6 cellular contexts compared by ENCODE assay signal in genomic region chr16:2778692-2778958, GRCh38. TPM values are rescaled to one million over a fixed set of nuclear protein-coding genes. Genes with fewer than 3 reads are reported as not detected.
DNase-seq lines count a peak whose midpoint lies in the region; ATAC-seq and FAIRE-seq lines count a peak whose summit lies in the region.
"Had no signal": no experiment of that assay in that cellular context is flagged by ENCODE, and none has a peak within 500 bp of the region (broad histone marks: within the 10 kb centered on the region; RNA-seq: fewer than 3 reads in every experiment).

No MANE protein-coding gene starts in this region.

- peak overlapping the region; percentile 90 for H3K4me3 Mint-ChIP-seq in stimulated activated effector memory CD8-positive, alpha-beta T cell treated with anti-CD3 and anti-CD28 coated beads, Interleukin-12 subunit alpha, Interleukin-12 subunit beta, amount 100 ng/mL, for 72 hours

- H3K4me1 ChIP-seq in NT2/D1 (ENCODE audit: insufficient read depth, insufficient read length) (peaks cover 18% of the 10 kb centered on the region), ectodermal cell (ENCODE audit: control insufficient read depth, insufficient read depth, low read length) (no peaks in the 10 kb centered on the region)

- DNase-seq in NT2/D1 (ENCODE audit: low read depth, low spot score) = no peak
- DNase-seq in stimulated activated effector memory CD8-positive, alpha-beta T cell treated with anti-CD3 and anti-CD28 coated beads, Interleukin-12 subunit alpha, Interleukin-12 subunit beta, amount 100 ng/mL, for 72 hours (ENCODE audit: low spot score in 2 of 2) = no peak
- DNase-seq in urothelium cell line (ENCODE audit: low spot score) = no peak

- peak overlapping the region; percentile 100 for H3K9ac ChIP-seq in NT2/D1 (ENCODE audit: insufficient read length, low read depth)

- H3K27ac ChIP-seq in ectodermal cell (ENCODE audit: insufficient read depth, low read depth, low read length, poor library complexity, severe bottlenecking) = no peak overlapping the region

- H3K27me3 ChIP-seq in NT2/D1 (ENCODE audit: insufficient read depth, insufficient read length) (no peaks in the 10 kb centered on the region), ectodermal cell (ENCODE audit: control insufficient read depth, insufficient read depth, low read length, poor library complexity, severe bottlenecking) (no peaks in the 10 kb centered on the region)

- H3K9me3 Mint-ChIP-seq in stimulated activated effector memory CD8-positive, alpha-beta T cell treated with anti-CD3 and anti-CD28 coated beads, Interleukin-12 subunit alpha, Interleukin-12 subunit beta, amount 100 ng/mL, for 72 hours = no peaks in the 10 kb centered on the region

- peak overlapping the region; percentile 98 for H3K27ac Mint-ChIP-seq in stimulated activated effector memory CD8-positive, alpha-beta T cell treated with anti-CD3 and anti-CD28 coated beads, Interleukin-12 subunit alpha, Interleukin-12 subunit beta, amount 100 ng/mL, for 72 hours

- peaks cover 33% of the 10 kb centered on the region for H3K36me3 Mint-ChIP-seq in stimulated activated effector memory CD8-positive, alpha-beta T cell treated with anti-CD3 and anti-CD28 coated beads, Interleukin-12 subunit alpha, Interleukin-12 subunit beta, amount 100 ng/mL, for 72 hours

- H3K36me3 ChIP-seq in NT2/D1 (ENCODE audit: insufficient read depth, insufficient read length, low read length) (peaks cover 25% of the 10 kb centered on the region), ectodermal cell (ENCODE audit: control insufficient read depth, insufficient read depth, low read length) (no peaks in the 10 kb centered on the region)

- peaks cover 35% of the 10 kb centered on the region for H3K4me1 Mint-ChIP-seq in stimulated activated effector memory CD8-positive, alpha-beta T cell treated with anti-CD3 and anti-CD28 coated beads, Interleukin-12 subunit alpha, Interleukin-12 subunit beta, amount 100 ng/mL, for 72 hours

- WGBS in ectodermal cell, 2 experiments = 96 to 97% methylated on average over 12 of the region's 12 CpGs

- H3K9me3 ChIP-seq in NT2/D1 (ENCODE audit: insufficient read depth, low read length) = no peaks in the 10 kb centered on the region
- H3K9me3 ChIP-seq in ectodermal cell (ENCODE audit: control insufficient read depth, low read length) = no peaks in the 10 kb centered on the region

- no peak for FAIRE-seq in urothelium cell line (lab: Jason Lieb, UNC)

- H3K4me3 ChIP-seq in NT2/D1 (ENCODE audit: insufficient read length, low read depth) (peak overlapping the region; percentile 97), ectodermal cell (ENCODE audit: insufficient read depth, low read depth, low read length) (peak overlapping the region; percentile 59)

- no peak for ATAC-seq in stimulated activated effector memory CD8-positive, alpha-beta T cell treated with anti-CD3 and anti-CD28 coated beads, Interleukin-12 subunit alpha, Interleukin-12 subunit beta, amount 100 ng/mL, for 72 hours
- ATAC-seq in GM21360 (IDR thresholded peaks at IDR 0.05; ENCODE audit: unreplicated experiment) = no peak

RNA-seq across cellular contexts. Expression of gene ELOB, which starts 1.5 kb away (rescaled TPM):
- polyA plus RNA-seq in ectodermal cell (2013, experiment 1 of 4) = 218 TPM
- 219 TPM for polyA plus RNA-seq in ectodermal cell (2013, experiment 2 of 4)
- polyA plus RNA-seq in ectodermal cell (2013, experiment 3 of 4) = 229 TPM
- 227 TPM for polyA plus RNA-seq in ectodermal cell (2013, experiment 4 of 4)

RNA-seq across cellular contexts. Expression of gene PRSS33, which starts 8.7 kb away (rescaled TPM):
- polyA plus RNA-seq in ectodermal cell (2013, experiment 1 of 4) = not detected
- 0.36 TPM for polyA plus RNA-seq in ectodermal cell (2013, experiment 2 of 4)
- polyA plus RNA-seq in ectodermal cell (2013, experiment 3 of 4) = 0.53 TPM
- polyA plus RNA-seq in ectodermal cell (2013, experiment 4 of 4) = 0.61 TPM
- polyA plus RNA-seq: endothelial cell of umbilical vein had no signal

RNA-seq across cellular contexts. Expression of gene PRSS41, which starts 19.6 kb away (rescaled TPM):
- polyA plus RNA-seq in ectodermal cell (2013, experiment 1 of 4) = not detected
- polyA plus RNA-seq in ectodermal cell (2013, experiment 2 of 4) = not detected
- not detected for polyA plus RNA-seq in ectodermal cell (2013, experiment 3 of 4)
- polyA plus RNA-seq in ectodermal cell (2013, experiment 4 of 4) = not detected
- polyA plus RNA-seq: endothelial cell of umbilical vein had no signal

RNA-seq across cellular contexts. Expression of gene SRRM2, which starts 26.2 kb away (rescaled TPM):
- 666 TPM for polyA plus RNA-seq in ectodermal cell (2013, experiment 1 of 4)
- polyA plus RNA-seq in ectodermal cell (2013, experiment 2 of 4) = 703 TPM
- polyA plus RNA-seq in ectodermal cell (2013, experiment 3 of 4) = 464 TPM
- 553 TPM for polyA plus RNA-seq in ectodermal cell (2013, experiment 4 of 4)

RNA-seq across cellular contexts. Expression of gene PRSS21, which starts 38.4 kb away (rescaled TPM):
- polyA plus RNA-seq in ectodermal cell (2013, experiment 1 of 4) = not detected
- not detected for polyA plus RNA-seq in ectodermal cell (2013, experiment 2 of 4)
- not detected for polyA plus RNA-seq in ectodermal cell (2013, experiment 3 of 4)
- polyA plus RNA-seq in ectodermal cell (2013, experiment 4 of 4) = not detected
